In the genomic region with DNA sequence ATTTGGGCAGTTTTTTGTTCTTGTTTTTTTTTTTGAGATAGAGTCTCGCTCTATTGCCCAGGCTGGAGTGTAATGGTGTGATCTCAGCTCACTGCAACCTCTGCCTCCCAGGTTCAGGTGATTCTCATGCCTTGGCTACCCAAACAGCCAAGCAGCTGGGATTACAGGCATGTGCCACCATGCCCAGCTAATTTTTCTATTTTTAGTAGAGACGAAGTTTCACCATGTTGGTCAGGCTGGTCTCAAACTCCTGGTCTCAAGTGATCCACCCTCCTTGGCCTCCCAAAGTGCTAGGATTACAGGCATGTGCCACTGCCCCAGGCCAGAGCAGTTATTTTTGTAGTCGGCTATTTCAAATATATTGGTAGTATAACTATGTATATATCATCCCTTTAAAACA, we compare ENCODE assay signal across 6 cellular contexts. TPM values are rescaled to one million over a fixed set of nuclear protein-coding genes. Genes with fewer than 3 reads are reported as not detected.
"Had no signal": no experiment of that assay in that cellular context is flagged by ENCODE, and none has a peak within 500 bp of the region (broad histone marks: within the 10 kb centered on the region; RNA-seq: fewer than 3 reads in every experiment).

No MANE protein-coding gene starts in this region.

RNA-seq across cellular contexts. Expression of gene ARPIN, which starts 27.6 kb away (rescaled TPM):
- total RNA-seq: activated CD4-positive, alpha-beta memory T cell treated with anti-CD3 and anti-CD28 coated beads, Interleukin-2, amount 10 ng/mL, durations not matched to agents 7 days and 5 days; activated CD4-positive, alpha-beta T cell treated with anti-CD3 and anti-CD28 coated beads for 36 hours; activated CD4-positive, alpha-beta T cell treated with anti-CD3 and anti-CD28 coated beads, Interleukin-2, amount 10 ng/mL, durations not matched to agents 7 days and 5 days; activated CD8-positive, alpha-beta memory T cell treated with anti-CD3 and anti-CD28 coated beads, Interleukin-2, amount 10 ng/mL, durations not matched to agents 7 days and 5 days; activated CD8-positive, alpha-beta T cell treated with anti-CD3 and anti-CD28 coated beads, Interleukin-2, amount 10 ng/mL, durations not matched to agents 7 days and 5 days; activated T-helper 2 cell treated with anti-CD3 and anti-CD28 coated beads, Interferon-gamma antibody, Interleukin-2, Interleukin-4, amounts not matched to agents 10 μg/mL and 5 μg/mL and 100 μg/mL, durations not matched to agents 14 hours and 24 hours and 36 hours had no signal
